27 cellular contexts compared by ENCODE assay signal in genomic region chr14:39035336-39035735, GRCh38.
"Had no signal": no experiment of that assay in that cellular context is flagged by ENCODE, and none has a peak within 500 bp of the region (broad histone marks: within the 10 kb centered on the region; RNA-seq: fewer than 3 reads in every experiment).

No MANE protein-coding gene starts in this region.

- H3K9me3 Mint-ChIP-seq: mesothelial cell of epicardium; naive B cell; natural killer cell; nephron progenitor cell; neural progenitor cell; stimulated activated naive B cell treated with anti-CD40 and anti-IgM and Interleukin-4, amounts not matched to agents 10 μg/mL and 1 μg/mL and 100 μg/mL, for 72 hours had no signal

- H3K4me1 ChIP-seq: left ventricle myocardium inferior, pancreas, prostate gland, testis, thyroid gland, transverse colon, upper lobe of left lung, vagina had no signal

- H3K4me2 ChIP-seq: neural progenitor cell had no signal

- H3K27me3 Mint-ChIP-seq: naive B cell; stimulated activated naive B cell treated with anti-CD40 and anti-IgM and Interleukin-4, amounts not matched to agents 10 μg/mL and 1 μg/mL and 100 μg/mL, for 72 hours had no signal

- DNase-seq: islet precursor cell; left ventricle myocardium inferior; naive B cell; natural killer cell; pancreas; retina; right cardiac atrium; stimulated activated CD4-positive, alpha-beta T cell treated with anti-CD3 and anti-CD28 coated beads, Interleukin-12 subunit alpha, Interleukin-12 subunit beta, amount 100 ng/mL, for 4 hours; stimulated activated CD4-positive, alpha-beta T cell treated with anti-CD3 and anti-CD28 coated beads, Interleukin-15, amount 100 ng/mL, for 24 hours; stimulated activated CD4-positive, alpha-beta T cell treated with anti-CD3 and anti-CD28 coated beads, Interleukin-2, amount 100 ng/mL, for 24 hours; stimulated activated CD4-positive, alpha-beta T cell treated with anti-CD3 and anti-CD28 coated beads, Interleukin-4, amount 100 ng/mL, for 1 hour; stimulated activated naive B cell treated with anti-CD40 and anti-IgM and Interleukin-4, amounts not matched to agents 10 μg/mL and 1 μg/mL and 100 μg/mL, for 72 hours; stimulated activated naive CD8-positive, alpha-beta T cell treated with anti-CD3 and anti-CD28 coated beads, Interleukin-15, Interleukin-2, amounts not matched to agents 100 U/mL and 50 U/mL, for 24 hours; stomach; testis; thyroid gland; transverse colon; upper lobe of left lung had no signal

- H3K36me3 Mint-ChIP-seq: natural killer cell had no signal

- H3K9ac ChIP-seq: neural progenitor cell had no signal

- H3K4me3 ChIP-seq: left ventricle myocardium inferior, lung, neural progenitor cell, pancreas, prostate gland, skin epidermis, stomach, testis, thyroid gland, transverse colon, upper lobe of left lung, vagina had no signal

- H3K27ac ChIP-seq: left ventricle myocardium inferior, neural progenitor cell, neutrophil, pancreas, prostate gland, skin epidermis, stomach, testis, thyroid gland, transverse colon, upper lobe of left lung, vagina had no signal

- H3K4me1 Mint-ChIP-seq: mesothelial cell of epicardium, natural killer cell, nephron progenitor cell had no signal

- H3K4me3 Mint-ChIP-seq: mesothelial cell of epicardium; naive B cell; natural killer cell; nephron progenitor cell; neural progenitor cell; stimulated activated naive B cell treated with anti-CD40 and anti-IgM and Interleukin-4, amounts not matched to agents 10 μg/mL and 1 μg/mL and 100 μg/mL, for 72 hours had no signal

- H3K36me3 ChIP-seq: prostate gland had no signal

- H3K9me3 ChIP-seq: left ventricle myocardium inferior, neutrophil, pancreas, prostate gland, stomach, testis, thyroid gland, transverse colon, upper lobe of left lung, vagina had no signal

- H2AFZ ChIP-seq: neural progenitor cell had no signal

- H3K27ac Mint-ChIP-seq: mesothelial cell of epicardium; natural killer cell; nephron progenitor cell; neural progenitor cell; stimulated activated naive B cell treated with anti-CD40 and anti-IgM and Interleukin-4, amounts not matched to agents 10 μg/mL and 1 μg/mL and 100 μg/mL, for 72 hours had no signal

- H3K27me3 ChIP-seq: neural progenitor cell, neutrophil, pancreas, stomach, testis, thyroid gland, transverse colon, upper lobe of left lung, vagina had no signal

- ATAC-seq: natural killer cell; right cardiac atrium; sciatic nerve; stimulated activated naive B cell treated with anti-CD40 and anti-IgM and Interleukin-4, amounts not matched to agents 10 μg/mL and 1 μg/mL and 100 μg/mL, for 72 hours; stimulated activated naive CD8-positive, alpha-beta T cell treated with anti-CD3 and anti-CD28 coated beads, Interleukin-15, Interleukin-2, amounts not matched to agents 100 U/mL and 50 U/mL, for 24 hours had no signal
